In genomic region chr5:139148306-139148705, GRCh38 we compare ENCODE assay signal across 15 cellular contexts. TPM values are rescaled to one million over a fixed set of nuclear protein-coding genes. Genes with fewer than 3 reads are reported as not detected.
DNase-seq lines count a peak whose midpoint lies in the region; ATAC-seq and TF ChIP-seq lines count a peak whose summit lies in the region.
"Had no signal": no experiment of that assay in that cellular context is flagged by ENCODE, and none has a peak within 500 bp of the region (broad histone marks: within the 10 kb centered on the region; RNA-seq: fewer than 3 reads in every experiment).

No MANE protein-coding gene starts in this region.

- 59 to 74% methylated on average over 2 of the region's 2 CpGs for WGBS in esophagus squamous epithelium, 2 donors
- WGBS in GM23248 (ENCODE audit: low coverage in 1 of 2, low lambda C conversion rate in 2 of 2, missing lambda C conversion rate in 2 of 2), 2 experiments, result 84 to 91% methylated on average over 2 of the region's 2 CpGs

- H3K9ac ChIP-seq in GM23248, result no peak overlapping the region

- in situ Hi-C loops in GM23248 (cut with MboI), result no loop called here

- no peaks in the 10 kb centered on the region for H4K20me1 ChIP-seq in GM23248 (ENCODE audit: insufficient read depth)

- POLR2A ChIA-PET in CD8-positive, alpha-beta memory T cell (lab: Charles Lee), result no interaction called here

- peaks cover 0 to 9% (median 6%) of the 10 kb centered on the region in 4 donors for H3K4me1 Mint-ChIP-seq in CD4-positive, CD25-positive, alpha-beta regulatory T cell
- peaks cover 0 to 6% (median 0%) of the 10 kb centered on the region in 3 donors for H3K4me1 Mint-ChIP-seq in CD8-positive, alpha-beta memory T cell

- DNase-seq in CD4-positive, CD25-positive, alpha-beta regulatory T cell, result no peak
- DNase-seq in NCI-H69 (lab: John Stamatoyannopoulos, UW), result peak; percentile 88
- DNase-seq in esophagus squamous epithelium (lab: John Stamatoyannopoulos, UW), result no peak
- DNase-seq in sciatic nerve (ENCODE audit: low spot score), result no peak
- DNase-seq in GM23248, result no peak
- DNase-seq in CD8-positive, alpha-beta memory T cell, result no peak
- DNase-seq: activated CD8-positive, alpha-beta memory T cell treated with anti-CD3 and anti-CD28 coated beads, Interleukin-2, amount 50 U/mL, for 4 hours; activated naive CD8-positive, alpha-beta T cell treated with anti-CD3 and anti-CD28 coated beads, Interleukin-2, amount 10 ng/mL, durations not matched to agents 7 days and 5 days; NCI-H1048; stimulated activated CD4-positive, alpha-beta T cell treated with anti-CD3 and anti-CD28 coated beads, Interleukin-1b, Interleukin-23, amount 100 ng/mL, for 48 hours; WERI-Rb-1 had no signal

- peaks cover 0 to 1% (median 0%) of the 10 kb centered on the region in 7 donors for H3K9me3 Mint-ChIP-seq in CD4-positive, CD25-positive, alpha-beta regulatory T cell
- H3K9me3 Mint-ChIP-seq in CD8-positive, alpha-beta memory T cell, result no peaks in the 10 kb centered on the region
- H3K9me3 Mint-ChIP-seq: activated naive CD8-positive, alpha-beta T cell treated with anti-CD3 and anti-CD28 coated beads, Interleukin-2, amount 10 ng/mL, durations not matched to agents 7 days and 5 days had no signal

- no peak for ATAC-seq in CD4-positive, CD25-positive, alpha-beta regulatory T cell (ENCODE audit: low read depth in 2 of 2)
- ATAC-seq in sciatic nerve (peak; percentile 16), GM21786 (IDR thresholded peaks at IDR 0.05; ENCODE audit: unreplicated experiment) (no peak), GM19455 (IDR thresholded peaks at IDR 0.05; ENCODE audit: unreplicated experiment) (no peak)

- H3K36me3 Mint-ChIP-seq in CD4-positive, CD25-positive, alpha-beta regulatory T cell, result peaks cover 3% of the 10 kb centered on the region
- H3K36me3 Mint-ChIP-seq in CD8-positive, alpha-beta memory T cell, result peaks cover 0 to 1% (median 0%) of the 10 kb centered on the region in 3 donors
- H3K36me3 Mint-ChIP-seq: activated naive CD8-positive, alpha-beta T cell treated with anti-CD3 and anti-CD28 coated beads, Interleukin-2, amount 10 ng/mL, durations not matched to agents 7 days and 5 days had no signal

- no peak overlapping the region for H3K4me2 ChIP-seq in GM23248 (ENCODE audit: unreplicated experiment)

- peak overlapping the region in 2 of 3 donors; percentile 35 to 77 for H3K27ac Mint-ChIP-seq in CD4-positive, CD25-positive, alpha-beta regulatory T cell
- no peak overlapping the region for H3K27ac Mint-ChIP-seq in CD8-positive, alpha-beta memory T cell
- H3K27ac Mint-ChIP-seq: activated naive CD8-positive, alpha-beta T cell treated with anti-CD3 and anti-CD28 coated beads, Interleukin-2, amount 10 ng/mL, durations not matched to agents 7 days and 5 days; progenitor cell of endocrine pancreas had no signal

- H3K9me3 ChIP-seq in CD4-positive, CD25-positive, alpha-beta regulatory T cell (ENCODE audit: control insufficient read depth in 2 of 2, low read length in 2 of 2), result no peaks in the 10 kb centered on the region
- H3K9me3 ChIP-seq in esophagus squamous epithelium (no peaks in the 10 kb centered on the region), GM23248 (ENCODE audit: low read depth) (no peaks in the 10 kb centered on the region)
- no peaks in the 10 kb centered on the region for H3K9me3 ChIP-seq in CD8-positive, alpha-beta memory T cell (ENCODE audit: low read length)
- H3K9me3 ChIP-seq: SJSA1 had no signal

- no peak for TF ChIP-seq CTCF in esophagus squamous epithelium (IDR thresholded peaks at IDR 0.05)

- no peaks in the 10 kb centered on the region for H3K36me3 ChIP-seq in CD4-positive, CD25-positive, alpha-beta regulatory T cell (ENCODE audit: control insufficient read depth, insufficient read depth, low read length)
- H3K36me3 ChIP-seq in esophagus squamous epithelium (no peaks in the 10 kb centered on the region), GM23248 (ENCODE audit: low read depth) (no peaks in the 10 kb centered on the region)
- H3K36me3 ChIP-seq in CD8-positive, alpha-beta memory T cell (ENCODE audit: insufficient read depth, low read length), result no peaks in the 10 kb centered on the region
- H3K36me3 ChIP-seq: SJSA1, WERI-Rb-1 had no signal

- H3K27ac ChIP-seq in CD4-positive, CD25-positive, alpha-beta regulatory T cell (ENCODE audit: insufficient read depth, low read length, poor library complexity, severe bottlenecking), result no peak overlapping the region
- H3K27ac ChIP-seq in esophagus squamous epithelium (peak overlapping the region; percentile 3 to 69 (median 34)), GM23248 (no peak overlapping the region)
- H3K27ac ChIP-seq in CD8-positive, alpha-beta memory T cell (ENCODE audit: low read depth, low read length), result no peak overlapping the region
- H3K27ac ChIP-seq: SJSA1, WERI-Rb-1 had no signal

- no peaks in the 10 kb centered on the region for H3K27me3 Mint-ChIP-seq in CD4-positive, CD25-positive, alpha-beta regulatory T cell
- no peaks in the 10 kb centered on the region for H3K27me3 Mint-ChIP-seq in CD8-positive, alpha-beta memory T cell
- H3K27me3 Mint-ChIP-seq: activated naive CD8-positive, alpha-beta T cell treated with anti-CD3 and anti-CD28 coated beads, Interleukin-2, amount 10 ng/mL, durations not matched to agents 7 days and 5 days; progenitor cell of endocrine pancreas had no signal

- H3K27me3 ChIP-seq in CD4-positive, CD25-positive, alpha-beta regulatory T cell (ENCODE audit: control insufficient read depth, insufficient read depth, low read length), result no peaks in the 10 kb centered on the region
- H3K27me3 ChIP-seq in esophagus squamous epithelium, result no peaks in the 10 kb centered on the region
- no peaks in the 10 kb centered on the region for H3K27me3 ChIP-seq in GM23248 (replicated peaks; ENCODE audit: insufficient read depth)
- no peaks in the 10 kb centered on the region for H3K27me3 ChIP-seq in CD8-positive, alpha-beta memory T cell (ENCODE audit: insufficient read depth, low read length, poor library complexity, severe bottlenecking)
- H3K27me3 ChIP-seq: SJSA1 had no signal

- intact Hi-C loops in esophagus squamous epithelium (cut with DNase I), result no loop called here
- intact Hi-C loops in sciatic nerve (cut with DNase I), result no loop called here

- H3K4me3 Mint-ChIP-seq in CD4-positive, CD25-positive, alpha-beta regulatory T cell, result no peak overlapping the region
- no peak overlapping the region for H3K4me3 Mint-ChIP-seq in CD8-positive, alpha-beta memory T cell
- H3K4me3 Mint-ChIP-seq: activated naive CD8-positive, alpha-beta T cell treated with anti-CD3 and anti-CD28 coated beads, Interleukin-2, amount 10 ng/mL, durations not matched to agents 7 days and 5 days had no signal

- no peak overlapping the region for H3K4me3 ChIP-seq in CD4-positive, CD25-positive, alpha-beta regulatory T cell (ENCODE audit: low read depth, low read length)
- H3K4me3 ChIP-seq in esophagus squamous epithelium (no peak overlapping the region), GM23248 (no peak overlapping the region)
- H3K4me3 ChIP-seq in CD8-positive, alpha-beta memory T cell (ENCODE audit: low read length), result no peak overlapping the region
- H3K4me3 ChIP-seq: SJSA1 had no signal

- no peak overlapping the region for H2AFZ ChIP-seq in GM23248

- TF ChIP-seq POLR2A in esophagus squamous epithelium (IDR thresholded peaks at IDR 0.05), result no peak

- H3K9me2 ChIP-seq in GM23248 (ENCODE audit: insufficient read depth), result no peaks in the 10 kb centered on the region

- CTCF ChIA-PET in CD8-positive, alpha-beta memory T cell (lab: Charles Lee), result interaction anchor here (0.9 kb wide), 1 partner anchor 569 kb away, joined by 4 read pairs; no protein-coding TSS in a partner anchor

- no peaks in the 10 kb centered on the region for H3K4me1 ChIP-seq in CD4-positive, CD25-positive, alpha-beta regulatory T cell (ENCODE audit: control insufficient read depth, insufficient read depth, low read length, poor library complexity, severe bottlenecking)
- peaks cover 29 to 45% (median 39%) of the 10 kb centered on the region in 3 donors for H3K4me1 ChIP-seq in esophagus squamous epithelium
- peaks cover 26% of the 10 kb centered on the region for H3K4me1 ChIP-seq in GM23248 (ENCODE audit: insufficient read depth)
- no peaks in the 10 kb centered on the region for H3K4me1 ChIP-seq in CD8-positive, alpha-beta memory T cell (ENCODE audit: insufficient read depth, low read length)
- H3K4me1 ChIP-seq: SJSA1 had no signal

- H3K79me2 ChIP-seq in GM23248 (ENCODE audit: insufficient read depth), result peaks cover 70% of the 10 kb centered on the region

- H3F3A ChIP-seq in GM23248 (ENCODE audit: insufficient read depth), result peaks cover 22% of the 10 kb centered on the region

RNA-seq across cellular contexts. Expression of gene SIL1, which starts 49.9 kb away (rescaled TPM):
- 12.3 TPM for total RNA-seq in CD4-positive, CD25-positive, alpha-beta regulatory T cell
- polyA plus RNA-seq in CD4-positive, CD25-positive, alpha-beta regulatory T cell, result 10 to 100 TPM in 3 of 4 donors, 1 to 10 TPM in 1; 9.8 to 12.3 (median 11.0) TPM
- 10 to 100 TPM; 18.0 to 34.6 (median 18.3) TPM for total RNA-seq in esophagus squamous epithelium
- total RNA-seq in sciatic nerve, result 54.7 TPM
- total RNA-seq in GM23248 (2014; rRNA removed; shearing (Covaris generic)), result 72.8 and 78.8 TPM in 2 replicates
- 89.8 and 101 TPM in 2 replicates for polyA plus RNA-seq in GM23248 (2016; fragmentation: Nextera tagmentation; extraction: Ambion mirVana)
- total RNA-seq in CD8-positive, alpha-beta memory T cell, result 10 to 100 TPM; 26.6 to 27.5 TPM
- 15.0 TPM for polyA plus RNA-seq in CD8-positive, alpha-beta memory T cell

Comparison
In these comparisons a context has a peak if more than half of its experiments do, and no peak if none do; other contexts are left out.
1. H3K27ac ChIP-seq: peak in esophagus squamous epithelium (4 of 4); none in CD4-positive, CD25-positive, alpha-beta regulatory T cell (single experiment), GM23248 (single experiment) and CD8-positive, alpha-beta memory T cell (single experiment).
2. H3K27ac Mint-ChIP-seq: peak in CD4-positive, CD25-positive, alpha-beta regulatory T cell (2 of 3); none in CD8-positive, alpha-beta memory T cell (0 of 8).